In the genomic region with DNA sequence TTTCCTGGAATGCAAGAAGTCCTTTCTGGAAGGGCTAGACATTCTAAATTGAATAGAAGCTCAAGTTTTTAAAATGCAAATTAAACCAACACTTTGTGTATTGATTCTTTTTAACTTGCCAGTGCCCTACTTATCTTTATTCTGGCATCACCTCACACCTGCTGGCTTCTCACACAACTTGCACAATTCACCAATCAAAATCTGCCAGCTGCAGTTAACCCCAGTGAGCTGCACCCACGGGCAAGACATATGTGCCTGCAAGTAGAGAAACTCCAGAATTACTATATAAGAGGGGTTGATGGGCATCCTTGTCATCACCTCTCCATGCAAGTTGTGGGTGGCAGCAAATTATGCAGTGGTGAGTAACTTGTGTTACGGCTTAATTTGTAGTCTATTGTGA, we compare ENCODE assay signal across 2 cellular contexts.
TF ChIP-seq lines count a peak whose summit lies in the region.

No MANE protein-coding gene starts in this region.

TF ChIP-seq in GM23338, 12 proteins besides CTCF, POLR2A, EP300 and RAD21 (continued from another document):
- TF ChIP-seq, protein P1, sequence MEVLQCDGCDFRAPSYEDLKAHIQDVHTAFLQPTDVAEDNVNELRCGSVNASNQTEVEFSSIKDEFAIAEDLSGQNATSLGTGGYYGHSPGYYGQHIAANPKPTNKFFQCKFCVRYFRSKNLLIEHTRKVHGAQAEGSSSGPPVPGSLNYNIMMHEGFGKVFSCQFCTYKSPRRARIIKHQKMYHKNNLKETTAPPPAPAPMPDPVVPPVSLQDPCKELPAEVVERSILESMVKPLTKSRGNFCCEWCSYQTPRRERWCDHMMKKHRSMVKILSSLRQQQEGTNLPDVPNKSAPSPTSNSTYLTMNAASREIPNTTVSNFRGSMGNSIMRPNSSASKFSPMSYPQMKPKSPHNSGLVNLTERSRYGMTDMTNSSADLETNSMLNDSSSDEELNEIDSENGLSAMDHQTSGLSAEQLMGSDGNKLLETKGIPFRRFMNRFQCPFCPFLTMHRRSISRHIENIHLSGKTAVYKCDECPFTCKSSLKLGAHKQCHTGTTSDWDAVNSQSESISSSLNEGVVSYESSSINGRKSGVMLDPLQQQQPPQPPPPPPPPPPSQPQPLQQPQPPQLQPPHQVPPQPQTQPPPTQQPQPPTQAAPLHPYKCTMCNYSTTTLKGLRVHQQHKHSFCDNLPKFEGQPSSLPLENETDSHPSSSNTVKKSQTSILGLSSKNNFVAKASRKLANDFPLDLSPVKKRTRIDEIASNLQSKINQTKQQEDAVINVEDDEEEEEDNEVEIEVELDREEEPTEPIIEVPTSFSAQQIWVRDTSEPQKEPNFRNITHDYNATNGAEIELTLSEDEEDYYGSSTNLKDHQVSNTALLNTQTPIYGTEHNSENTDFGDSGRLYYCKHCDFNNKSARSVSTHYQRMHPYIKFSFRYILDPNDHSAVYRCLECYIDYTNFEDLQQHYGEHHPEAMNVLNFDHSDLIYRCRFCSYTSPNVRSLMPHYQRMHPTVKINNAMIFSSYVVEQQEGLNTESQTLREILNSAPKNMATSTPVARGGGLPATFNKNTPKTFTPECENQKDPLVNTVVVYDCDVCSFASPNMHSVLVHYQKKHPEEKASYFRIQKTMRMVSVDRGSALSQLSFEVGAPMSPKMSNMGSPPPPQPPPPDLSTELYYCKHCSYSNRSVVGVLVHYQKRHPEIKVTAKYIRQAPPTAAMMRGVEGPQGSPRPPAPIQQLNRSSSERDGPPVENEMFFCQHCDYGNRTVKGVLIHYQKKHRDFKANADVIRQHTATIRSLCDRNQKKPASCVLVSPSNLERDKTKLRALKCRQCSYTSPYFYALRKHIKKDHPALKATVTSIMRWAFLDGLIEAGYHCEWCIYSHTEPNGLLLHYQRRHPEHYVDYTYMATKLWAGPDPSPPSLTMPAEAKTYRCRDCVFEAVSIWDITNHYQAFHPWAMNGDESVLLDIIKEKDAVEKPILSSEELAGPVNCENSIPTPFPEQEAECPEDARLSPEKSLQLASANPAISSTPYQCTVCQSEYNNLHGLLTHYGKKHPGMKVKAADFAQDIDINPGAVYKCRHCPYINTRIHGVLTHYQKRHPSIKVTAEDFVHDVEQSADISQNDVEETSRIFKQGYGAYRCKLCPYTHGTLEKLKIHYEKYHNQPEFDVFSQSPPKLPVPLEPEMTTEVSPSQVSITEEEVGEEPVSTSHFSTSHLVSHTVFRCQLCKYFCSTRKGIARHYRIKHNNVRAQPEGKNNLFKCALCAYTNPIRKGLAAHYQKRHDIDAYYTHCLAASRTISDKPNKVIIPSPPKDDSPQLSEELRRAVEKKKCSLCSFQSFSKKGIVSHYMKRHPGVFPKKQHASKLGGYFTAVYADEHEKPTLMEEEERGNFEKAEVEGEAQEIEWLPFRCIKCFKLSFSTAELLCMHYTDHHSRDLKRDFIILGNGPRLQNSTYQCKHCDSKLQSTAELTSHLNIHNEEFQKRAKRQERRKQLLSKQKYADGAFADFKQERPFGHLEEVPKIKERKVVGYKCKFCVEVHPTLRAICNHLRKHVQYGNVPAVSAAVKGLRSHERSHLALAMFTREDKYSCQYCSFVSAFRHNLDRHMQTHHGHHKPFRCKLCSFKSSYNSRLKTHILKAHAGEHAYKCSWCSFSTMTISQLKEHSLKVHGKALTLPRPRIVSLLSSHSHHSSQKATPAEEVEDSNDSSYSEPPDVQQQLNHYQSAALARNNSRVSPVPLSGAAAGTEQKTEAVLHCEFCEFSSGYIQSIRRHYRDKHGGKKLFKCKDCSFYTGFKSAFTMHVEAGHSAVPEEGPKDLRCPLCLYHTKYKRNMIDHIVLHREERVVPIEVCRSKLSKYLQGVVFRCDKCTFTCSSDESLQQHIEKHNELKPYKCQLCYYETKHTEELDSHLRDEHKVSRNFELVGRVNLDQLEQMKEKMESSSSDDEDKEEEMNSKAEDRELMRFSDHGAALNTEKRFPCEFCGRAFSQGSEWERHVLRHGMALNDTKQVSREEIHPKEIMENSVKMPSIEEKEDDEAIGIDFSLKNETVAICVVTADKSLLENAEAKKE (CRISPR knock-in tag; IDR thresholded peaks at IDR 0.05) = no peak
- TF ChIP-seq NANOG (IDR thresholded peaks at IDR 0.05; ENCODE audit: borderline replicate concordance) (no peak), CREB1 (CRISPR knock-in tag; IDR thresholded peaks at IDR 0.05; ENCODE audit: low read depth) (no peak), ZNF331 (CRISPR knock-in tag; IDR thresholded peaks at IDR 0.05; ENCODE audit: low read depth) (no peak), JUNB (IDR thresholded peaks at IDR 0.05; ENCODE audit: unreplicated experiment) (no peak), EZH2 (IDR thresholded peaks at IDR 0.05; ENCODE audit: low read depth, unreplicated experiment) (no peak)
- TF ChIP-seq, protein P2, sequence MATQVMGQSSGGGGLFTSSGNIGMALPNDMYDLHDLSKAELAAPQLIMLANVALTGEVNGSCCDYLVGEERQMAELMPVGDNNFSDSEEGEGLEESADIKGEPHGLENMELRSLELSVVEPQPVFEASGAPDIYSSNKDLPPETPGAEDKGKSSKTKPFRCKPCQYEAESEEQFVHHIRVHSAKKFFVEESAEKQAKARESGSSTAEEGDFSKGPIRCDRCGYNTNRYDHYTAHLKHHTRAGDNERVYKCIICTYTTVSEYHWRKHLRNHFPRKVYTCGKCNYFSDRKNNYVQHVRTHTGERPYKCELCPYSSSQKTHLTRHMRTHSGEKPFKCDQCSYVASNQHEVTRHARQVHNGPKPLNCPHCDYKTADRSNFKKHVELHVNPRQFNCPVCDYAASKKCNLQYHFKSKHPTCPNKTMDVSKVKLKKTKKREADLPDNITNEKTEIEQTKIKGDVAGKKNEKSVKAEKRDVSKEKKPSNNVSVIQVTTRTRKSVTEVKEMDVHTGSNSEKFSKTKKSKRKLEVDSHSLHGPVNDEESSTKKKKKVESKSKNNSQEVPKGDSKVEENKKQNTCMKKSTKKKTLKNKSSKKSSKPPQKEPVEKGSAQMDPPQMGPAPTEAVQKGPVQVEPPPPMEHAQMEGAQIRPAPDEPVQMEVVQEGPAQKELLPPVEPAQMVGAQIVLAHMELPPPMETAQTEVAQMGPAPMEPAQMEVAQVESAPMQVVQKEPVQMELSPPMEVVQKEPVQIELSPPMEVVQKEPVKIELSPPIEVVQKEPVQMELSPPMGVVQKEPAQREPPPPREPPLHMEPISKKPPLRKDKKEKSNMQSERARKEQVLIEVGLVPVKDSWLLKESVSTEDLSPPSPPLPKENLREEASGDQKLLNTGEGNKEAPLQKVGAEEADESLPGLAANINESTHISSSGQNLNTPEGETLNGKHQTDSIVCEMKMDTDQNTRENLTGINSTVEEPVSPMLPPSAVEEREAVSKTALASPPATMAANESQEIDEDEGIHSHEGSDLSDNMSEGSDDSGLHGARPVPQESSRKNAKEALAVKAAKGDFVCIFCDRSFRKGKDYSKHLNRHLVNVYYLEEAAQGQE (IDR thresholded peaks at IDR 0.05; ENCODE audit: unreplicated experiment) = no peak
TF ChIP-seq in GM23338: peak in this region for 0.

TF ChIP-seq in WTC11, 78 proteins besides CTCF, POLR2A, EP300 and RAD21 (continued from another document):
- TF ChIP-seq, protein P3, sequence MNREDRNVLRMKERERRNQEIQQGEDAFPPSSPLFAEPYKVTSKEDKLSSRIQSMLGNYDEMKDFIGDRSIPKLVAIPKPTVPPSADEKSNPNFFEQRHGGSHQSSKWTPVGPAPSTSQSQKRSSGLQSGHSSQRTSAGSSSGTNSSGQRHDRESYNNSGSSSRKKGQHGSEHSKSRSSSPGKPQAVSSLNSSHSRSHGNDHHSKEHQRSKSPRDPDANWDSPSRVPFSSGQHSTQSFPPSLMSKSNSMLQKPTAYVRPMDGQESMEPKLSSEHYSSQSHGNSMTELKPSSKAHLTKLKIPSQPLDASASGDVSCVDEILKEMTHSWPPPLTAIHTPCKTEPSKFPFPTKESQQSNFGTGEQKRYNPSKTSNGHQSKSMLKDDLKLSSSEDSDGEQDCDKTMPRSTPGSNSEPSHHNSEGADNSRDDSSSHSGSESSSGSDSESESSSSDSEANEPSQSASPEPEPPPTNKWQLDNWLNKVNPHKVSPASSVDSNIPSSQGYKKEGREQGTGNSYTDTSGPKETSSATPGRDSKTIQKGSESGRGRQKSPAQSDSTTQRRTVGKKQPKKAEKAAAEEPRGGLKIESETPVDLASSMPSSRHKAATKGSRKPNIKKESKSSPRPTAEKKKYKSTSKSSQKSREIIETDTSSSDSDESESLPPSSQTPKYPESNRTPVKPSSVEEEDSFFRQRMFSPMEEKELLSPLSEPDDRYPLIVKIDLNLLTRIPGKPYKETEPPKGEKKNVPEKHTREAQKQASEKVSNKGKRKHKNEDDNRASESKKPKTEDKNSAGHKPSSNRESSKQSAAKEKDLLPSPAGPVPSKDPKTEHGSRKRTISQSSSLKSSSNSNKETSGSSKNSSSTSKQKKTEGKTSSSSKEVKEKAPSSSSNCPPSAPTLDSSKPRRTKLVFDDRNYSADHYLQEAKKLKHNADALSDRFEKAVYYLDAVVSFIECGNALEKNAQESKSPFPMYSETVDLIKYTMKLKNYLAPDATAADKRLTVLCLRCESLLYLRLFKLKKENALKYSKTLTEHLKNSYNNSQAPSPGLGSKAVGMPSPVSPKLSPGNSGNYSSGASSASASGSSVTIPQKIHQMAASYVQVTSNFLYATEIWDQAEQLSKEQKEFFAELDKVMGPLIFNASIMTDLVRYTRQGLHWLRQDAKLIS (CRISPR knock-in tag; IDR thresholded peaks at IDR 0.05; ENCODE audit: borderline replicate concordance) = no peak
- TF ChIP-seq, protein P4, sequence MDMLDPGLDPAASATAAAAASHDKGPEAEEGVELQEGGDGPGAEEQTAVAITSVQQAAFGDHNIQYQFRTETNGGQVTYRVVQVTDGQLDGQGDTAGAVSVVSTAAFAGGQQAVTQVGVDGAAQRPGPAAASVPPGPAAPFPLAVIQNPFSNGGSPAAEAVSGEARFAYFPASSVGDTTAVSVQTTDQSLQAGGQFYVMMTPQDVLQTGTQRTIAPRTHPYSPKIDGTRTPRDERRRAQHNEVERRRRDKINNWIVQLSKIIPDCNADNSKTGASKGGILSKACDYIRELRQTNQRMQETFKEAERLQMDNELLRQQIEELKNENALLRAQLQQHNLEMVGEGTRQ (CRISPR knock-in tag; IDR thresholded peaks at IDR 0.05) = no peak
- TF ChIP-seq ZBTB21 (CRISPR knock-in tag; IDR thresholded peaks at IDR 0.05; ENCODE audit: borderline replicate concordance) (no peak), NR2C2 (CRISPR knock-in tag; IDR thresholded peaks at IDR 0.05) (no peak)
